8 cellular contexts compared by ENCODE assay signal in the genomic region with DNA sequence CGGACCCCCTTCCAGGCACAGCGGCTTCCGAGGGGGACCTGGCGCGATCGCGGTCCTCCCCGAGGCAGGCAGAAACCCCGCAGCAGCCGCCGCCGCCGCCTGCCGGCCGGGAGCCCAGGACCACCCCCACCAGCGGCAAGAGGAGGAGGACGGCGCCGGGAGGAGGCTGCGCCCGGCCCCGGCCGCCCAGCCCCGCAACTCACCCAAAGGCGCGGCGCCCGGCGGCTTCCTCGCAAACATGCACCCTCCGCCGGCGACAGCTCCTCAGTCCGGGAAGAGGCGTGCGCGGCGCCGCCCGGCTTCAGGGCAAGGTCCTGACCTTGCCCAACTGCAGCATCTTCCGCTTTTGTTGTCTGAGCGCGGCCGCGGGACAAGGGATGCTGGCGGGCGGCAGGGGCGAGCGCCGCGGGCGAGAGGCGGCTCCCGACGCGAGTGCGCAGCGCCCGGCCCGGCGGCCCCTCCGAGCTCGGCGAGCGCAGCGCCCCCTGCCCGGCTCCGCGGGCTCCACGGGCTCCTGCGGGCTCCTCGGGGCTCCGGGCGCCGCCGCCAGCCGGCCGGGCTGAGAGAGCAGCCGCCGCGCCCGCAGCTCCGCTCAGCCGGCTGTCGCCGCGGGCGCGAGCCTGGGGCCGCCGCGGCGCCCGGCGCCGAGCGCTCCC. TPM values are rescaled to one million over a fixed set of nuclear protein-coding genes. Genes with fewer than 3 reads are reported as not detected.
DNase-seq lines count a peak whose midpoint lies in the region; ATAC-seq, FAIRE-seq and TF ChIP-seq lines count a peak whose summit lies in the region.

No MANE protein-coding gene starts in this region.

- H3K36me3 ChIP-seq in H1 (ENCODE audit: control insufficient read depth in 2 of 4, insufficient read depth in 4 of 4, low read length in 3 of 4) (no peaks in the 10 kb centered on the region), SJCRH30 (no peaks in the 10 kb centered on the region)

- H2BK12ac ChIP-seq in H1 (ENCODE audit: low read depth, low read length) = no peak overlapping the region

- no peak overlapping the region for H3K56ac ChIP-seq in H1 (replicated peaks; ENCODE audit: insufficient read length, low read depth, low read length)

- H3K4me3 ChIP-seq in H1 (ENCODE audit: extremely low read depth in 1 of 4, insufficient read depth in 2 of 4, low read depth in 3 of 4, low read length in 4 of 4) (peak overlapping the region; percentile 70 to 87 (median 78)), SJCRH30 (no peak overlapping the region)

- POLR2A ChIA-PET in H1 (lab: Charles Lee; ENCODE audit: partially characterized antibody) = interaction anchor here (0.7 kb wide), 1 partner anchor 108 kb away, joined by 3 read pairs; no protein-coding TSS in a partner anchor

- H2BK120ac ChIP-seq in H1 (replicated peaks; ENCODE audit: low read depth, low read length) = no peak overlapping the region

- no peak overlapping the region for H3K14ac ChIP-seq in H1 (ENCODE audit: insufficient read length)

- peak overlapping the region; percentile 78 for H3K4me3 Mint-ChIP-seq in nephron progenitor cell

- H2BK15ac ChIP-seq in H1 (ENCODE audit: low read length) = no peak overlapping the region

- peak; percentile 31 for DNase-seq in stimulated activated CD4-positive, alpha-beta T cell treated with anti-CD3 and anti-CD28 coated beads, Interleukin-15, amount 100 ng/mL, for 24 hours
- no peak for DNase-seq in stimulated activated CD4-positive, alpha-beta T cell treated with anti-CD3 and anti-CD28 coated beads, Interleukin-4, amount 100 ng/mL, for 1 hour
- peak; percentile 66 for DNase-seq in NCI-H2171 treated with DMSO at 0.1 percent for 48 hours (lab: John Stamatoyannopoulos, UW)
- peak in 1 of 2 experiments; percentile 65 for DNase-seq in H1 (ENCODE audit: low read depth in 1 of 2, low spot score in 2 of 2)
- peak; percentile 77 for DNase-seq in nephron progenitor cell
- no peak for DNase-seq in SJCRH30
- DNase-seq in NCI-H2029 (lab: John Stamatoyannopoulos, UW) = no peak

- peak overlapping the region in 3 of 4 experiments; percentile 22 to 82 (median 51); a peak in 3 of 7 replicates for H3K9ac ChIP-seq in H1 (replicated peaks in 1 of 4; ENCODE audit: extremely low read depth in 1 of 4, low read depth in 3 of 4, low read length in 3 of 4)

- H3K27ac ChIP-seq in H1 (ENCODE audit: low read depth, low read length) (no peak overlapping the region), SJCRH30 (no peak overlapping the region)

- H3K27me3 ChIP-seq in H1 (replicated peaks in 1 of 4; ENCODE audit: control insufficient read depth in 3 of 4, extremely low read depth in 1 of 4, insufficient read depth in 3 of 4, low read length in 3 of 4) (peaks cover 1 to 31% (median 22%) of the 10 kb centered on the region in 4 experiments), SJCRH30 (no peaks in the 10 kb centered on the region)

- H3K9me3 ChIP-seq in H1 (ENCODE audit: insufficient read depth in 2 of 2, low read depth in 1 of 2, low read length in 1 of 2) (no peaks in the 10 kb centered on the region), SJCRH30 (replicated peaks) (no peaks in the 10 kb centered on the region)

- no peak; a peak in 2 of 4 replicates for TF ChIP-seq RAD21 in H1 (IDR thresholded peaks at IDR 0.05 in 1 of 2, conservative IDR thresholded peaks at IDR 0.05 in 1 of 2; ENCODE audit: low read depth in 2 of 2, low read length in 2 of 2)

- H4K5ac ChIP-seq in H1 (ENCODE audit: insufficient read length, low read depth, low read length) = no peak overlapping the region

- H3K79me2 ChIP-seq in H1 (ENCODE audit: control insufficient read depth in 1 of 2, insufficient read depth in 2 of 2, low read length in 2 of 2) = peaks cover 0 to 13% of the 10 kb centered on the region in 2 experiments; a peak in 2 of 4 replicates

- H3K23ac ChIP-seq in H1 (ENCODE audit: insufficient read length) = no peak overlapping the region

- H3K4me1 ChIP-seq in H1 (replicated peaks in 1 of 4; ENCODE audit: control insufficient read depth in 3 of 4, insufficient read depth in 4 of 4, low read length in 3 of 4) (peaks cover 0 to 14% (median 7%) of the 10 kb centered on the region in 4 experiments), SJCRH30 (no peaks in the 10 kb centered on the region)

- H3K27me3 Mint-ChIP-seq in nephron progenitor cell (ENCODE audit: low read depth, poor library complexity) = peaks cover 62% of the 10 kb centered on the region

- no peaks in the 10 kb centered on the region for H3K79me1 ChIP-seq in H1 (ENCODE audit: low read depth, low read length)

- WGBS in H1 (ENCODE audit: extremely low coverage in 1 of 2, insufficient coverage in 1 of 2, insufficient read length in 1 of 2, insufficient replicate concordance in 2 of 2, low coverage in 1 of 2, low lambda C conversion rate in 2 of 2, missing lambda C conversion rate in 1 of 2), 2 experiments = 1% methylated on average over 77 of the region's 97 CpGs; no CpG with 5 or more reads in 1 of the 2 experiments

- peak overlapping the region; percentile 42; the same call in 1 of the 2 replicates for H2AFZ ChIP-seq in H1 (ENCODE audit: low read length)

- H3K4ac ChIP-seq in H1 (replicated peaks; ENCODE audit: insufficient read length, low read depth, low read length) = no peak overlapping the region

- H3K27ac Mint-ChIP-seq in nephron progenitor cell = no peak overlapping the region

- no peak for TF ChIP-seq EP300 in H1 (IDR thresholded peaks at IDR 0.05; ENCODE audit: borderline replicate concordance in 1 of 2, low read depth in 2 of 2, low read length in 2 of 2)

- H3K23me2 ChIP-seq in H1 (ENCODE audit: low read depth, low read length) = peaks cover 10% of the 10 kb centered on the region

- H3K4me1 Mint-ChIP-seq in nephron progenitor cell = peaks cover 18% of the 10 kb centered on the region

- CTCF ChIA-PET in H1 (lab: Charles Lee; ENCODE audit: partially characterized antibody) = interaction anchor here (0.9 to 1.8 kb wide), 4 partner anchors 11 to 231 kb away, joined by 5 read pairs; no protein-coding TSS in a partner anchor

- no peak overlapping the region for H4K91ac ChIP-seq in H1 (replicated peaks; ENCODE audit: insufficient read length, low read length)

- FAIRE-seq in H1 (lab: Jason Lieb, UNC) = no peak

- H2BK5ac ChIP-seq in H1 (ENCODE audit: low read depth, low read length) = no peak overlapping the region

- ATAC-seq in HG03520 (IDR thresholded peaks at IDR 0.05; ENCODE audit: unreplicated experiment) = no peak

- 0 out of 2 replicates have a peak overlapping the region, but pooled peaks have one; percentile 39 for H3K18ac ChIP-seq in H1 (ENCODE audit: extremely low read depth, low read length)

- no peaks in the 10 kb centered on the region for H3K9me3 Mint-ChIP-seq in nephron progenitor cell

- H2AK5ac ChIP-seq in H1 (ENCODE audit: low read depth, low read length) = no peak overlapping the region

- TF ChIP-seq CTCF in H1 (IDR thresholded peaks at IDR 0.05; ENCODE audit: control extremely low read depth in 1 of 3, insufficient read depth in 1 of 3, low read depth in 1 of 3, low read length in 3 of 3) (peak in 2 of 3 experiments; percentile 8 to 14; a peak in 2 of 4 replicates), nephron progenitor cell (IDR thresholded peaks at IDR 0.05) (no peak)

- no peaks in the 10 kb centered on the region for H3K36me3 Mint-ChIP-seq in nephron progenitor cell (ENCODE audit: low read depth)

- H4K20me1 ChIP-seq in H1 (replicated peaks in 1 of 2; ENCODE audit: control insufficient read depth in 1 of 2, insufficient read depth in 2 of 2, low read length in 2 of 2) = peaks cover 0 to 5% of the 10 kb centered on the region in 2 experiments

- no peak overlapping the region for H2BK20ac ChIP-seq in H1 (ENCODE audit: low read length)

- TF ChIP-seq POLR2A in H1 (IDR thresholded peaks at IDR 0.05; ENCODE audit: control extremely low read depth in 1 of 2, low read depth in 2 of 2, low read length in 2 of 2) = no peak

- no peak overlapping the region; the same call in 1 of the 2 replicates for H4K8ac ChIP-seq in H1 (ENCODE audit: extremely low read depth, insufficient read depth, low read length)

- H3K4me2 ChIP-seq in H1 (ENCODE audit: insufficient read depth in 1 of 2, low read depth in 2 of 2, low read length in 2 of 2) = peak overlapping the region; percentile 95 to 97

TF ChIP-seq in H1, 55 proteins besides CTCF, POLR2A, EP300 and RAD21 (continues in another document):
- TF ChIP-seq CTBP2 (IDR thresholded peaks at IDR 0.05; ENCODE audit: borderline replicate concordance, insufficient read depth, insufficient read length, low read length) (peak; percentile 23), TCF12 (IDR thresholded peaks at IDR 0.05; ENCODE audit: low read depth, low read length) (no peak), GABPA (IDR thresholded peaks at IDR 0.05; ENCODE audit: borderline replicate concordance, insufficient read depth, low read length) (no peak), KDM4A (IDR thresholded peaks at IDR 0.05; ENCODE audit: low read depth, low read length, severe bottlenecking) (peak; percentile 71), CREB1 (IDR thresholded peaks at IDR 0.05) (no peak), POLR2AphosphoS5 (IDR thresholded peaks at IDR 0.05; ENCODE audit: low read depth, low read length) (no peak), TAF7 (optimal IDR thresholded peaks at IDR 0.05; ENCODE audit: borderline replicate concordance, low read depth, low read length) (peak; percentile 18), ASH2L (IDR thresholded peaks at IDR 0.05; ENCODE audit: low read length) (peak; percentile 39)
- TF ChIP-seq, protein P1, sequence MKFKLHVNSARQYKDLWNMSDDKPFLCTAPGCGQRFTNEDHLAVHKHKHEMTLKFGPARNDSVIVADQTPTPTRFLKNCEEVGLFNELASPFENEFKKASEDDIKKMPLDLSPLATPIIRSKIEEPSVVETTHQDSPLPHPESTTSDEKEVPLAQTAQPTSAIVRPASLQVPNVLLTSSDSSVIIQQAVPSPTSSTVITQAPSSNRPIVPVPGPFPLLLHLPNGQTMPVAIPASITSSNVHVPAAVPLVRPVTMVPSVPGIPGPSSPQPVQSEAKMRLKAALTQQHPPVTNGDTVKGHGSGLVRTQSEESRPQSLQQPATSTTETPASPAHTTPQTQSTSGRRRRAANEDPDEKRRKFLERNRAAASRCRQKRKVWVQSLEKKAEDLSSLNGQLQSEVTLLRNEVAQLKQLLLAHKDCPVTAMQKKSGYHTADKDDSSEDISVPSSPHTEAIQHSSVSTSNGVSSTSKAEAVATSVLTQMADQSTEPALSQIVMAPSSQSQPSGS (IDR thresholded peaks at IDR 0.05; ENCODE audit: low read length) = no peak

RNA-seq across cellular contexts. Expression of a gene that starts 0.5 kb away (rescaled TPM):
- total RNA-seq in H1 (2021; fragmentation: NEBNext Ultra II Directional; extraction: Animal tissue kit (Norgen Biotek cat#: 25700)) = 13.8 and 14.2 TPM in 2 replicates
- polyA plus RNA-seq in H1 (2011; rRNA removed) = 7.4 and 9.8 TPM in 2 replicates
- 5.1 TPM for polyA plus RNA-seq in H1 (2011; cell fraction: cytosol; rRNA removed)
- 14.5 TPM for polyA plus RNA-seq in H1 (2011; cell fraction: nucleus; rRNA removed)
- polyA plus RNA-seq in H1 (2012, experiment 1 of 2) = 7.3 to 9.7 TPM (median 8.4 TPM) in 4 replicates
- 3.4 TPM for polyA plus RNA-seq in H1 (2012, experiment 2 of 2)
- 3.7 TPM for polyA plus RNA-seq in H1 (2013, experiment 1 of 2)
- polyA plus RNA-seq in H1 (2013, experiment 2 of 2) = 3.7 TPM
- 10.9 and 19.7 TPM in 2 replicates for polyA minus RNA-seq in H1 (2011; rRNA and poly(A)+ RNA removed)
- 11.4 TPM for polyA minus RNA-seq in H1 (2011; cell fraction: cytosol; rRNA and poly(A)+ RNA removed)
- 45.4 TPM for polyA minus RNA-seq in H1 (2011; cell fraction: nucleus; rRNA and poly(A)+ RNA removed)
- total RNA-seq in SJCRH30 (2014; rRNA removed; shearing (Covaris generic)) = not detected in 2 replicates

Comparison
In these comparisons a context has a peak if more than half of its experiments do, and no peak if none do; other contexts are left out.
1. DNase-seq: peak in stimulated activated CD4-positive, alpha-beta T cell treated with anti-CD3 and anti-CD28 coated beads, Interleukin-15, amount 100 ng/mL, for 24 hours (single experiment), NCI-H2171 treated with DMSO at 0.1 percent for 48 hours (single experiment) and nephron progenitor cell (single experiment); none in stimulated activated CD4-positive, alpha-beta T cell treated with anti-CD3 and anti-CD28 coated beads, Interleukin-4, amount 100 ng/mL, for 1 hour (single experiment), SJCRH30 (0 of 2) and NCI-H2029 (single experiment).
2. RNA of a gene that starts 0.5 kb away (total RNA-seq): 13.8 to 14.2 TPM in H1; not detected in SJCRH30; every median in the first group is over 10 times any median in the second.